ENCODE assay signal across 40 cellular contexts in genomic region chr22:23603266-23603665, GRCh38. TPM values are rescaled to one million over a fixed set of nuclear protein-coding genes. Genes with fewer than 3 reads are reported as not detected.
"Had no signal": no experiment of that assay in that cellular context is flagged by ENCODE, and none has a peak within 500 bp of the region (broad histone marks: within the 10 kb centered on the region; RNA-seq: fewer than 3 reads in every experiment).

No MANE protein-coding gene starts in this region.

- H3K27ac Mint-ChIP-seq: activated CD4-positive, alpha-beta memory T cell treated with anti-CD3 and anti-CD28 coated beads for 36 hours; activated CD4-positive, alpha-beta T cell treated with anti-CD3 and anti-CD28 coated beads for 36 hours; activated CD4-positive, alpha-beta T cell treated with anti-CD3 and anti-CD28 coated beads, Interleukin-2, amount 10 ng/mL, durations not matched to agents 24 days and 14 days; activated CD8-positive, alpha-beta memory T cell treated with anti-CD3 and anti-CD28 coated beads, Interleukin-2, amount 10 ng/mL, durations not matched to agents 7 days and 5 days; activated CD8-positive, alpha-beta T cell treated with anti-CD3 and anti-CD28 coated beads, Interleukin-2, amount 10 ng/mL, durations not matched to agents 7 days and 5 days; activated naive CD4-positive, alpha-beta T cell treated with anti-CD3 and anti-CD28 coated beads, Interleukin-2, amount 10 ng/mL, durations not matched to agents 7 days and 5 days; activated naive CD8-positive, alpha-beta T cell treated with anti-CD3 and anti-CD28 coated beads, Interleukin-2, amount 10 ng/mL, durations not matched to agents 7 days and 5 days; dendritic cell treated with granulocyte-macrophage colony-stimulating factor and Interleukin-4, amounts not matched to agents 40 ng/mL and 50 ng/mL, for 4 days; effector memory CD8-positive, alpha-beta T cell; T-helper 17 cell; T-helper 2 cell treated with Interferon-gamma antibody and Interleukin-4, amounts not matched to agents 5 μg/mL and 100 μg/mL, for 36 hours had no signal

- H3K36me3 Mint-ChIP-seq: activated CD4-positive, alpha-beta memory T cell treated with anti-CD3 and anti-CD28 coated beads for 36 hours; activated CD8-positive, alpha-beta memory T cell treated with anti-CD3 and anti-CD28 coated beads, Interleukin-2, amount 10 ng/mL, durations not matched to agents 7 days and 5 days; activated naive CD4-positive, alpha-beta T cell treated with anti-CD3 and anti-CD28 coated beads, Interleukin-2, amount 10 ng/mL, durations not matched to agents 7 days and 5 days; activated naive CD4-positive, alpha-beta T cell treated with anti-CD3 and anti-CD28 coated beads, Interleukin-2, amount 50 U/mL, for 72 hours; activated naive CD8-positive, alpha-beta T cell treated with anti-CD3 and anti-CD28 coated beads, Interleukin-2, amount 10 ng/mL, durations not matched to agents 7 days and 5 days had no signal

- H3K4me3 ChIP-seq: coronary artery, dorsolateral prefrontal cortex, esophagus muscularis mucosa, gastrocnemius medialis, heart left ventricle had no signal

- FAIRE-seq: astrocyte, bronchial epithelial cell had no signal

- H3K9me3 Mint-ChIP-seq: activated CD4-positive, alpha-beta memory T cell treated with anti-CD3 and anti-CD28 coated beads for 36 hours; activated CD4-positive, alpha-beta T cell treated with anti-CD3 and anti-CD28 coated beads, Interleukin-2, amount 10 ng/mL, durations not matched to agents 24 days and 14 days; activated naive CD4-positive, alpha-beta T cell treated with anti-CD3 and anti-CD28 coated beads, Interleukin-2, amount 10 ng/mL, durations not matched to agents 7 days and 5 days; activated naive CD4-positive, alpha-beta T cell treated with anti-CD3 and anti-CD28 coated beads, Interleukin-2, amount 50 U/mL, for 72 hours; activated naive CD8-positive, alpha-beta T cell treated with anti-CD3 and anti-CD28 coated beads, Interleukin-2, amount 10 ng/mL, durations not matched to agents 7 days and 5 days; activated T-helper 1 cell treated with anti-CD3 and anti-CD28 coated beads, Interleukin-12 subunit alpha, Interleukin-12 subunit beta, Interleukin-2, Interleukin-4 antibody, amounts not matched to agents 30 ng/mL and 10 ng/mL and 1 ng/mL, durations not matched to agents 14 hours and 24 hours and 36 hours; central memory CD8-positive, alpha-beta T cell; dendritic cell treated with granulocyte-macrophage colony-stimulating factor and Interleukin-4, amounts not matched to agents 40 ng/mL and 50 ng/mL, for 4 days; effector memory CD8-positive, alpha-beta T cell; T-helper 2 cell treated with Interferon-gamma antibody and Interleukin-4, amounts not matched to agents 5 μg/mL and 100 μg/mL, for 36 hours had no signal

- ATAC-seq: activated CD4-positive, alpha-beta T cell treated with anti-CD3 and anti-CD28 coated beads for 36 hours; activated CD8-positive, alpha-beta memory T cell treated with anti-CD3 and anti-CD28 coated beads, Interleukin-2, amount 10 ng/mL, durations not matched to agents 7 days and 5 days; activated CD8-positive, alpha-beta T cell treated with anti-CD3 and anti-CD28 coated beads, Interleukin-2, amount 10 ng/mL, durations not matched to agents 7 days and 5 days; activated naive CD4-positive, alpha-beta T cell treated with anti-CD3 and anti-CD28 coated beads, Interleukin-2, amount 50 U/mL, for 72 hours; effector memory CD8-positive, alpha-beta T cell; foreskin keratinocyte; gastrocnemius medialis; heart left ventricle; T-helper 17 cell had no signal

- H3K4me3 Mint-ChIP-seq: activated CD4-positive, alpha-beta memory T cell treated with anti-CD3 and anti-CD28 coated beads for 36 hours; activated CD4-positive, alpha-beta T cell treated with anti-CD3 and anti-CD28 coated beads for 36 hours; activated CD4-positive, alpha-beta T cell treated with anti-CD3 and anti-CD28 coated beads, Interleukin-2, amount 10 ng/mL, durations not matched to agents 24 days and 14 days; activated CD8-positive, alpha-beta memory T cell treated with anti-CD3 and anti-CD28 coated beads, Interleukin-2, amount 10 ng/mL, durations not matched to agents 7 days and 5 days; activated CD8-positive, alpha-beta T cell treated with anti-CD3 and anti-CD28 coated beads, Interleukin-2, amount 10 ng/mL, durations not matched to agents 7 days and 5 days; activated naive CD4-positive, alpha-beta T cell treated with anti-CD3 and anti-CD28 coated beads, Interleukin-2, amount 10 ng/mL, durations not matched to agents 7 days and 5 days; activated naive CD8-positive, alpha-beta T cell treated with anti-CD3 and anti-CD28 coated beads, Interleukin-2, amount 10 ng/mL, durations not matched to agents 7 days and 5 days; activated T-helper 1 cell treated with anti-CD3 and anti-CD28 coated beads, Interleukin-12 subunit alpha, Interleukin-12 subunit beta, Interleukin-2, Interleukin-4 antibody, amounts not matched to agents 30 ng/mL and 10 ng/mL and 1 ng/mL, durations not matched to agents 14 hours and 24 hours and 36 hours; central memory CD8-positive, alpha-beta T cell; dendritic cell treated with granulocyte-macrophage colony-stimulating factor and Interleukin-4, amounts not matched to agents 40 ng/mL and 50 ng/mL, for 4 days; effector memory CD8-positive, alpha-beta T cell; T-helper 17 cell; T-helper 2 cell treated with Interferon-gamma antibody and Interleukin-4, amounts not matched to agents 5 μg/mL and 100 μg/mL, for 36 hours had no signal

- DNase-seq: activated CD4-positive, alpha-beta memory T cell treated with anti-CD3 and anti-CD28 coated beads for 36 hours; activated CD4-positive, alpha-beta T cell treated with anti-CD3 and anti-CD28 coated beads for 36 hours; activated CD4-positive, alpha-beta T cell treated with anti-CD3 and anti-CD28 coated beads, Interleukin-2, amount 10 ng/mL, durations not matched to agents 24 days and 14 days; activated CD4-positive, CD25-positive, alpha-beta regulatory T cell; activated CD4-positive, CD25-positive, alpha-beta regulatory T cell treated with anti-CD3 and anti-CD28 coated beads, Interleukin-2, amount 50 U/mL, for 72 hours; activated CD8-positive, alpha-beta memory T cell treated with anti-CD3 and anti-CD28 coated beads, Interleukin-2, amount 10 ng/mL, durations not matched to agents 7 days and 5 days; activated CD8-positive, alpha-beta memory T cell treated with anti-CD3 and anti-CD28 coated beads, Interleukin-2, amount 50 U/mL, for 4 hours; activated CD8-positive, alpha-beta T cell treated with anti-CD3 and anti-CD28 coated beads, Interleukin-2, amount 10 ng/mL, durations not matched to agents 7 days and 5 days; activated gamma-delta T cell; activated naive CD4-positive, alpha-beta T cell; activated naive CD4-positive, alpha-beta T cell treated with anti-CD3 and anti-CD28 coated beads, Interleukin-2, amount 10 ng/mL, durations not matched to agents 7 days and 5 days; activated naive CD8-positive, alpha-beta T cell treated with anti-CD3 and anti-CD28 coated beads, Interleukin-2, amount 10 ng/mL, durations not matched to agents 7 days and 5 days; activated T-cell treated with anti-CD3 and anti-CD28 coated beads, Interleukin-2, amount 50 U/mL, for 1 hour; activated T-cell treated with anti-CD3 and anti-CD28 coated beads, Interleukin-2, amount 50 U/mL, for 48 hours; amniotic stem cell; anterior cingulate cortex; brain microvascular endothelial cell; dorsolateral prefrontal cortex; effector CD4-positive, alpha-beta T cell; effector memory CD8-positive, alpha-beta T cell; erythroblast; foreskin keratinocyte; gastrocnemius medialis; glutamatergic neuron; heart left ventricle; T-helper 1 cell; T-helper 17 cell; T1000 had no signal

- H3K27me3 ChIP-seq: brain microvascular endothelial cell, dorsolateral prefrontal cortex, gastrocnemius medialis had no signal

- H3K27me3 Mint-ChIP-seq: activated CD4-positive, alpha-beta memory T cell treated with anti-CD3 and anti-CD28 coated beads for 36 hours; activated CD4-positive, alpha-beta T cell treated with anti-CD3 and anti-CD28 coated beads for 36 hours; activated CD4-positive, alpha-beta T cell treated with anti-CD3 and anti-CD28 coated beads, Interleukin-2, amount 10 ng/mL, durations not matched to agents 24 days and 14 days; central memory CD8-positive, alpha-beta T cell; dendritic cell treated with granulocyte-macrophage colony-stimulating factor and Interleukin-4, amounts not matched to agents 40 ng/mL and 50 ng/mL, for 4 days; T-helper 17 cell had no signal

- H3K4me1 Mint-ChIP-seq: activated CD4-positive, alpha-beta T cell treated with anti-CD3 and anti-CD28 coated beads for 36 hours; activated CD4-positive, alpha-beta T cell treated with anti-CD3 and anti-CD28 coated beads, Interleukin-2, amount 10 ng/mL, durations not matched to agents 24 days and 14 days; activated CD8-positive, alpha-beta memory T cell treated with anti-CD3 and anti-CD28 coated beads, Interleukin-2, amount 10 ng/mL, durations not matched to agents 7 days and 5 days; activated naive CD4-positive, alpha-beta T cell treated with anti-CD3 and anti-CD28 coated beads, Interleukin-2, amount 10 ng/mL, durations not matched to agents 7 days and 5 days; activated naive CD8-positive, alpha-beta T cell treated with anti-CD3 and anti-CD28 coated beads, Interleukin-2, amount 10 ng/mL, durations not matched to agents 7 days and 5 days; central memory CD8-positive, alpha-beta T cell; T-helper 17 cell had no signal

- H3K36me3 ChIP-seq: brain microvascular endothelial cell, esophagus muscularis mucosa, gastrocnemius medialis, heart left ventricle had no signal

RNA-seq across cellular contexts. Expression of gene IGLL1, which starts 23.2 kb away (rescaled TPM):
- total RNA-seq: activated CD4-positive, alpha-beta memory T cell treated with anti-CD3 and anti-CD28 coated beads for 36 hours; activated CD4-positive, alpha-beta T cell treated with anti-CD3 and anti-CD28 coated beads for 36 hours; activated CD4-positive, alpha-beta T cell treated with anti-CD3 and anti-CD28 coated beads, Interleukin-2, amount 10 ng/mL, durations not matched to agents 24 days and 14 days; activated CD8-positive, alpha-beta memory T cell treated with anti-CD3 and anti-CD28 coated beads for 36 hours; activated CD8-positive, alpha-beta T cell treated with anti-CD3 and anti-CD28 coated beads, Interleukin-2, amount 10 ng/mL, durations not matched to agents 7 days and 5 days; activated naive CD4-positive, alpha-beta T cell treated with anti-CD3 and anti-CD28 coated beads, Interleukin-2, amount 50 U/mL, for 72 hours; activated naive CD8-positive, alpha-beta T cell treated with anti-CD3 and anti-CD28 coated beads, Interleukin-2, amount 10 ng/mL, durations not matched to agents 7 days and 5 days; activated T-helper 1 cell treated with anti-CD3 and anti-CD28 coated beads, Interleukin-12 subunit alpha, Interleukin-12 subunit beta, Interleukin-2, Interleukin-4 antibody, amounts not matched to agents 30 ng/mL and 10 ng/mL and 1 ng/mL, durations not matched to agents 14 hours and 24 hours and 36 hours; astrocyte; bronchial epithelial cell; cardiac septum; cerebellum; esophagus muscularis mucosa; foreskin keratinocyte; gastrocnemius medialis; heart left ventricle; T-helper 17 cell had no signal

RNA-seq across cellular contexts. Expression of gene DRICH1, which starts 28.9 kb away (rescaled TPM):
- total RNA-seq: astrocyte, bronchial epithelial cell, cardiac septum, gastrocnemius medialis had no signal
